ENCODE assay signal across 7 cellular contexts in the genomic region with DNA sequence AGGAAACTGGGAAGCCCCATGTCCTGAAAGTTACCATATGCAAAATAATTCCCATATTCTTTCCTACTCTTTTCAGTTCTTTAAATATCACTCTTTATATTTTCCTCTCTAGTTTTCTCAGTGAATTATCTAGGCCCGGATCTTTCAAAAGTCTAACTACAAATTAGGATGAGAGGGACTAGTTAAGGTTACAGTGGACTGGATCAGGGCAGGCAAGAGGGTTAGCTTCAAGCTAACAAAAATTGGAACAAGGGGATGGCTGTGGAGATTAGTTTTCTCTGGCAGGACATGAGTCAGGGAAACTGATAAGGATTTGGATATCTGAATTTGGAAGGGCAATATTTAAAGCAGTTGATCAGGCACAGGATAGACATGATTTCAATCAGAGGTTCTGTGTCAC.
"Had no signal": no experiment of that assay in that cellular context is flagged by ENCODE, and none has a peak within 500 bp of the region (broad histone marks: within the 10 kb centered on the region; RNA-seq: fewer than 3 reads in every experiment).

No MANE protein-coding gene starts in this region.

- H3K27ac ChIP-seq: HL-60, KMS-11 had no signal

- ATAC-seq: HepG2 had no signal

- H3K4me2 ChIP-seq: KMS-11 had no signal

- FAIRE-seq: HepG2, HTR-8/SVneo had no signal

- DNase-seq: IMR-90, KBM-7, KG1 had no signal

- H3K9ac ChIP-seq: KMS-11 had no signal
